Comparison of ENCODE assay signal across 37 cellular contexts in the genomic region with DNA sequence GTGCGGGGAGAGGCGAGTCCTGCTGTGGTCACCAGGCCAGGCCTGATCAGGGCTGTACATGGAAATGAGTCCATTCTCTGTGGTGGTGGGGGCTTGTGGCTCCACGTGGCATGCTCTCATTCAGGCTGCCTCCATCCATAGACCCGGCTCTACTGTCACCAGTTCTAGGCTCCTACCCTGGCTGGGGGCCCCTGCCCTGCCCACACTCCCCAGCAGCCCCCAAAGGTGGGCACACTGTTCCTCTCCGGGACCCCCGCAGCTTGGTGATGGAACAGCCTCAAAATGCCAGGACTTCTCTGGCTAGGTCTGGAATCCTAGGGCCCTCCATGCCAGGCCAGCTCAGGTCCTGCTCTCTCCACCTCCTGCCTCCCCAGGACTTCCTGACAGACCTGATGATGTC.
"Had no signal": no experiment of that assay in that cellular context is flagged by ENCODE, and none has a peak within 500 bp of the region (broad histone marks: within the 10 kb centered on the region; RNA-seq: fewer than 3 reads in every experiment).

No MANE protein-coding gene starts in this region.

- H3K27ac ChIP-seq: foreskin keratinocyte, WERI-Rb-1 had no signal

- H3K27me3 Mint-ChIP-seq: activated CD8-positive, alpha-beta T cell treated with anti-CD3 and anti-CD28 coated beads for 36 hours; activated naive CD4-positive, alpha-beta T cell treated with anti-CD3 and anti-CD28 coated beads, Interleukin-2, amount 50 U/mL, for 24 hours; activated naive CD8-positive, alpha-beta T cell treated with anti-CD3 and anti-CD28 coated beads for 36 hours; activated naive CD8-positive, alpha-beta T cell treated with anti-CD3 and anti-CD28 coated beads, Interleukin-2, amount 50 U/mL, for 24 hours; effector memory CD8-positive, alpha-beta T cell had no signal

- H3K36me3 Mint-ChIP-seq: activated naive CD4-positive, alpha-beta T cell treated with anti-CD3 and anti-CD28 coated beads, Interleukin-2, amount 50 U/mL, for 24 hours; activated naive CD8-positive, alpha-beta T cell treated with anti-CD3 and anti-CD28 coated beads for 36 hours had no signal

- H3K27me3 ChIP-seq: adrenal gland, esophagus muscularis mucosa, foreskin keratinocyte, gastrocnemius medialis had no signal

- FAIRE-seq: bronchial epithelial cell, colon had no signal

- H3K4me3 Mint-ChIP-seq: activated B cell treated with CpG ODN at 0.5 μM for 24 hours; activated CD8-positive, alpha-beta T cell treated with anti-CD3 and anti-CD28 coated beads for 36 hours; activated naive CD4-positive, alpha-beta T cell treated with anti-CD3 and anti-CD28 coated beads for 36 hours; activated naive CD4-positive, alpha-beta T cell treated with anti-CD3 and anti-CD28 coated beads, Interleukin-2, amount 50 U/mL, for 24 hours; activated naive CD8-positive, alpha-beta T cell treated with anti-CD3 and anti-CD28 coated beads for 36 hours; activated naive CD8-positive, alpha-beta T cell treated with anti-CD3 and anti-CD28 coated beads, Interleukin-2, amount 50 U/mL, for 24 hours; activated T-helper 1 cell treated with anti-CD3 and anti-CD28 coated beads, Interleukin-12 subunit alpha, Interleukin-12 subunit beta, Interleukin-2, Interleukin-4 antibody, amounts not matched to agents 30 ng/mL and 10 ng/mL and 1 ng/mL, durations not matched to agents 14 hours and 24 hours and 36 hours; brain; effector memory CD8-positive, alpha-beta T cell; T-helper 17 cell; T-helper 2 cell treated with Interferon-gamma antibody and Interleukin-4, amounts not matched to agents 5 μg/mL and 100 μg/mL, for 36 hours had no signal

- H3K9me3 ChIP-seq: adrenal gland, esophagus muscularis mucosa, gastrocnemius medialis had no signal

- H3K4me1 Mint-ChIP-seq: activated B cell treated with CpG ODN at 0.5 μM for 24 hours; activated naive CD4-positive, alpha-beta T cell treated with anti-CD3 and anti-CD28 coated beads, Interleukin-2, amount 50 U/mL, for 24 hours; activated naive CD8-positive, alpha-beta T cell treated with anti-CD3 and anti-CD28 coated beads for 36 hours; activated naive CD8-positive, alpha-beta T cell treated with anti-CD3 and anti-CD28 coated beads, Interleukin-2, amount 50 U/mL, for 24 hours; brain had no signal

- DNase-seq: activated B cell treated with CpG ODN at 0.5 μM for 24 hours; activated CD4-positive, alpha-beta T cell treated with anti-CD3 and anti-CD28 coated beads for 48 hours; activated CD4-positive, alpha-beta T cell treated with anti-CD3 and anti-CD28 coated beads, Interleukin-2, amount 50 U/mL, for 1 hour; activated CD4-positive, alpha-beta T cell treated with anti-CD3 and anti-CD28 coated beads, Interleukin-2, amount 50 U/mL, for 48 hours; activated CD8-positive, alpha-beta memory T cell treated with anti-CD3 and anti-CD28 coated beads for 24 hours; activated CD8-positive, alpha-beta memory T cell treated with anti-CD3 and anti-CD28 coated beads, Interleukin-2, amount 50 U/mL, for 4 hours; activated CD8-positive, alpha-beta T cell treated with anti-CD3 and anti-CD28 coated beads for 36 hours; activated effector memory CD4-positive, alpha-beta T cell treated with anti-CD3 and anti-CD28 coated beads, Interleukin-2, amount 50 U/mL, for 16 hours; activated naive CD4-positive, alpha-beta T cell treated with anti-CD3 and anti-CD28 coated beads for 36 hours; activated naive CD8-positive, alpha-beta T cell treated with anti-CD3 and anti-CD28 coated beads for 36 hours; activated naive CD8-positive, alpha-beta T cell treated with anti-CD3 and anti-CD28 coated beads, Interleukin-2, amount 50 U/mL, for 24 hours; activated T-cell treated with anti-CD3 and anti-CD28 coated beads, Interleukin-2, amount 50 U/mL, for 1 hour; activated T-cell treated with anti-CD3 and anti-CD28 coated beads, Interleukin-2, amount 50 U/mL, for 48 hours; adrenal gland; amygdala; aorta; cortex of kidney; dermis blood vessel endothelial cell; effector CD4-positive, alpha-beta T cell; effector memory CD8-positive, alpha-beta T cell; erythroblast; foreskin keratinocyte; gastrocnemius medialis; glutamatergic neuron; T-helper 1 cell; T-helper 17 cell; T1000; WERI-Rb-1 had no signal

- H3K27ac Mint-ChIP-seq: activated B cell treated with CpG ODN at 0.5 μM for 24 hours; activated CD8-positive, alpha-beta T cell treated with anti-CD3 and anti-CD28 coated beads for 36 hours; activated naive CD4-positive, alpha-beta T cell treated with anti-CD3 and anti-CD28 coated beads for 36 hours; activated naive CD4-positive, alpha-beta T cell treated with anti-CD3 and anti-CD28 coated beads, Interleukin-2, amount 50 U/mL, for 24 hours; activated naive CD8-positive, alpha-beta T cell treated with anti-CD3 and anti-CD28 coated beads for 36 hours; activated naive CD8-positive, alpha-beta T cell treated with anti-CD3 and anti-CD28 coated beads, Interleukin-2, amount 50 U/mL, for 24 hours; activated T-helper 1 cell treated with anti-CD3 and anti-CD28 coated beads, Interleukin-12 subunit alpha, Interleukin-12 subunit beta, Interleukin-2, Interleukin-4 antibody, amounts not matched to agents 30 ng/mL and 10 ng/mL and 1 ng/mL, durations not matched to agents 14 hours and 24 hours and 36 hours; activated T-helper 2 cell treated with anti-CD3 and anti-CD28 coated beads, Interferon-gamma antibody, Interleukin-2, Interleukin-4, amounts not matched to agents 10 μg/mL and 5 μg/mL and 100 μg/mL, durations not matched to agents 14 hours and 24 hours and 36 hours; effector memory CD8-positive, alpha-beta T cell; T-helper 17 cell; T-helper 2 cell treated with Interferon-gamma antibody and Interleukin-4, amounts not matched to agents 5 μg/mL and 100 μg/mL, for 36 hours had no signal

- H3K4me3 ChIP-seq: adrenal gland, esophagus muscularis mucosa, gastrocnemius medialis had no signal

- ATAC-seq: activated CD4-positive, CD25-positive, alpha-beta regulatory T cell treated with anti-CD3 and anti-CD28 coated beads, Interleukin-2, amount 50 U/mL, for 24 hours; activated CD8-positive, alpha-beta T cell treated with anti-CD3 and anti-CD28 coated beads for 36 hours; activated naive CD8-positive, alpha-beta T cell treated with anti-CD3 and anti-CD28 coated beads, Interleukin-2, amount 50 U/mL, for 24 hours; effector memory CD8-positive, alpha-beta T cell; foreskin keratinocyte; gastrocnemius medialis; T-helper 17 cell had no signal

- H3K9me3 Mint-ChIP-seq: activated B cell treated with CpG ODN at 0.5 μM for 24 hours; activated CD8-positive, alpha-beta T cell treated with anti-CD3 and anti-CD28 coated beads for 36 hours; activated naive CD4-positive, alpha-beta T cell treated with anti-CD3 and anti-CD28 coated beads for 36 hours; activated naive CD4-positive, alpha-beta T cell treated with anti-CD3 and anti-CD28 coated beads, Interleukin-2, amount 50 U/mL, for 24 hours; activated naive CD8-positive, alpha-beta T cell treated with anti-CD3 and anti-CD28 coated beads for 36 hours; activated naive CD8-positive, alpha-beta T cell treated with anti-CD3 and anti-CD28 coated beads, Interleukin-2, amount 50 U/mL, for 24 hours; activated T-helper 1 cell treated with anti-CD3 and anti-CD28 coated beads, Interleukin-12 subunit alpha, Interleukin-12 subunit beta, Interleukin-2, Interleukin-4 antibody, amounts not matched to agents 30 ng/mL and 10 ng/mL and 1 ng/mL, durations not matched to agents 14 hours and 24 hours and 36 hours; activated T-helper 2 cell treated with anti-CD3 and anti-CD28 coated beads, Interferon-gamma antibody, Interleukin-2, Interleukin-4, amounts not matched to agents 10 μg/mL and 5 μg/mL and 100 μg/mL, durations not matched to agents 14 hours and 24 hours and 36 hours; effector memory CD8-positive, alpha-beta T cell; T-helper 2 cell treated with Interferon-gamma antibody and Interleukin-4, amounts not matched to agents 5 μg/mL and 100 μg/mL, for 36 hours had no signal
